Comparison of ENCODE assay signal across 2 cellular contexts in genomic region chr9:83166369-83166768, GRCh38.
A peak's percentile ranks its signal among the peaks of the same experiment; 100 is the strongest.
TF ChIP-seq lines count a peak whose summit lies in the region.

No MANE protein-coding gene starts in this region.

TF ChIP-seq in K562, 482 proteins besides CTCF, POLR2A, EP300 and RAD21:
- no peak for TF ChIP-seq GTF2B (IDR thresholded peaks at IDR 0.05; ENCODE audit: extremely low read depth, insufficient read length)
- peak; percentile 36; the same call in 1 of the 2 replicates for TF ChIP-seq PKNOX1 (IDR thresholded peaks at IDR 0.05)
- TF ChIP-seq AFF4 (CRISPR knock-in tag; IDR thresholded peaks at IDR 0.05) = no peak
- no peak for TF ChIP-seq HDAC1 (IDR thresholded peaks at IDR 0.05)
- no peak for TF ChIP-seq BRF2 (IDR thresholded peaks at IDR 0.05; ENCODE audit: borderline replicate concordance, insufficient read depth, insufficient read length)
- no peak for TF ChIP-seq SAP30 (IDR thresholded peaks at IDR 0.05; ENCODE audit: borderline replicate concordance, insufficient read depth, low read depth, low read length, poor library complexity, severe bottlenecking)
- no peak for TF ChIP-seq TAL1 (IDR thresholded peaks at IDR 0.05)
- TF ChIP-seq MEIS2 (IDR thresholded peaks at IDR 0.05; ENCODE audit: partially characterized antibody) = peak; percentile 33
TF ChIP-seq in K562: peak in this region for 2.

TF ChIP-seq in WTC11, 78 proteins besides CTCF, POLR2A, EP300 and RAD21 (continued from another document):
- no peak for TF ChIP-seq RORB (CRISPR knock-in tag; IDR thresholded peaks at IDR 0.05)
- no peak for TF ChIP-seq FOXP4 (CRISPR knock-in tag; IDR thresholded peaks at IDR 0.05)
